1 cellular context compared by ENCODE assay signal in genomic region chr1:24463756-24464377, GRCh38.
TF ChIP-seq lines count a peak whose summit lies in the region.

No MANE protein-coding gene starts in this region.

TF ChIP-seq in H1, 55 proteins besides CTCF, POLR2A, EP300 and RAD21:
- no peak for TF ChIP-seq ATF3 (IDR thresholded peaks at IDR 0.05; ENCODE audit: insufficient read depth, low read depth, low read length)
- TF ChIP-seq ASH2L (IDR thresholded peaks at IDR 0.05; ENCODE audit: low read length), result peak; percentile 46
- 0 out of 4 replicates have a peak, but pooled peaks of 1 of the 2 experiments have one; percentile 20 for TF ChIP-seq SIN3A (conservative IDR thresholded peaks at IDR 0.05 in 1 of 2, IDR thresholded peaks at IDR 0.05 in 1 of 2; ENCODE audit: low read depth in 1 of 2, low read length in 2 of 2)
- TF ChIP-seq CTBP2 (IDR thresholded peaks at IDR 0.05; ENCODE audit: borderline replicate concordance, insufficient read depth, insufficient read length, low read length), result peak; percentile 76
- TF ChIP-seq CREB1 (IDR thresholded peaks at IDR 0.05), result no peak
- TF ChIP-seq RNF2 (IDR thresholded peaks at IDR 0.05; ENCODE audit: borderline replicate concordance, low read depth, low read length, missing control alignments, poor library complexity, severe bottlenecking), result no peak
- TF ChIP-seq NANOG (IDR thresholded peaks at IDR 0.05; ENCODE audit: insufficient read depth, low read depth, low read length, poor library complexity, severe bottlenecking), result peak; percentile 54
- no peak for TF ChIP-seq FOSL1 (IDR thresholded peaks at IDR 0.05; ENCODE audit: insufficient read depth, low read depth, low read length)
- no peak for TF ChIP-seq GABPA (IDR thresholded peaks at IDR 0.05; ENCODE audit: borderline replicate concordance, insufficient read depth, low read length)
- no peak for TF ChIP-seq BACH1 (IDR thresholded peaks at IDR 0.05; ENCODE audit: low read length)
- no peak for TF ChIP-seq SIRT6 (IDR thresholded peaks at IDR 0.05; ENCODE audit: low read length)
- 0 out of 2 replicates have a peak, but pooled peaks have one; percentile 12 for TF ChIP-seq SP1 (IDR thresholded peaks at IDR 0.05; ENCODE audit: low read depth, low read length)
TF ChIP-seq in H1: peak in this region for 5.
